In the genomic region with DNA sequence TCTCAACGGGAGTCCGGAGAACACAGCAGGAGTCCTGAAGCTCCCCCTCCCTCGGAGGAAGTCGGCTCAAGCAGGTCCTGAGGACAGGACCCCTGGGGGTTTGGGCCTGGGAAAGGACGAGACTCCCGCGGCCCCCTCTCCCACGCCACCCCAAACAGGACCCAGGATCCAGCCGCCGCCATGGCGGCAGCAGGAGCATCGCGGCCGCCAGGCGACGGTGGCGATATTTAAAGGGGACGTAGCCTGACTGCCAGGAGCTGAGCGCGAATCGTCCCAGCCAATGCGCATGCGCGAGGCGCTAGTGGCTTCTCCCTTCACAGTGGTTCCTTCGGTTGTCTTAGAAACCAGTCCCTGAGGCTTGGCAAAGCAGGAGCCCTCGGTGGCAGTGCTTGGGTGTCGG, we compare ENCODE assay signal across 8 cellular contexts.
A peak's percentile ranks its signal among the peaks of the same experiment; 100 is the strongest.
DNase-seq lines count a peak whose midpoint lies in the region; ATAC-seq, FAIRE-seq and TF ChIP-seq lines count a peak whose summit lies in the region.
"Not testable (repeated sequence)": the region's sequence is repeated elsewhere in the genome, so short reads cannot be mapped to it uniquely, and the experiment has no call there.

No MANE protein-coding gene starts in this region.

- not testable (repeated sequence) for H3K4me3 Mint-ChIP-seq in astrocyte (ENCODE audit: unreplicated experiment); glutamatergic neuron (ENCODE audit: unreplicated experiment)
- peak overlapping the region in 7 of 10 donors; percentile 22 to 69 (median 55) for H3K4me3 Mint-ChIP-seq in naive thymus-derived CD8-positive, alpha-beta T cell

- H3K4me3 ChIP-seq in astrocyte (ENCODE audit: insufficient read depth, low read depth, low read length) = peak overlapping the region; percentile 54

- H3K9me3 Mint-ChIP-seq in astrocyte (ENCODE audit: unreplicated experiment) (peaks cover 17% of the 10 kb centered on the region), glutamatergic neuron (ENCODE audit: unreplicated experiment) (peaks cover 28% of the 10 kb centered on the region)
- peaks cover 0 to 47% (median 14%) of the 10 kb centered on the region in 9 donors for H3K9me3 Mint-ChIP-seq in naive thymus-derived CD8-positive, alpha-beta T cell

- DNase-seq in ACHN = peak; percentile 73
- DNase-seq in HS-27A (ENCODE audit: low read depth) = peak; percentile 57
- DNase-seq in astrocyte (ENCODE audit: low read depth) = peak; percentile 61
- DNase-seq in glutamatergic neuron = peak; percentile 82
- peak; percentile 38 to 85 (median 64) for DNase-seq in naive thymus-derived CD8-positive, alpha-beta T cell
- DNase-seq in stimulated activated CD4-positive, alpha-beta T cell treated with anti-CD3 and anti-CD28 coated beads, TNF-alpha, amount 100 ng/mL, for 1 hour (ENCODE audit: low read depth in 3 of 3, low spot score in 1 of 3) = peak; percentile 36 to 55 (median 48)

- ATAC-seq in GM19438 (IDR thresholded peaks at IDR 0.05; ENCODE audit: low read depth, unreplicated experiment) = peak; percentile 75
- peak; percentile 72 to 84 for ATAC-seq in activated CD4-positive, CD25-positive, alpha-beta regulatory T cell treated with anti-CD3 and anti-CD28 coated beads, Interleukin-2, amount 50 U/mL, for 24 hours
- ATAC-seq in naive thymus-derived CD8-positive, alpha-beta T cell = peak; percentile 70 to 88

- H3K9ac ChIP-seq in astrocyte (ENCODE audit: low read length) = peak overlapping the region; percentile 70

- POLR2A ChIA-PET in naive thymus-derived CD8-positive, alpha-beta T cell (lab: Charles Lee) = not testable (repeated sequence)

- in situ Hi-C loops in ACHN (cut with HindIII; ENCODE audit: low pct_ligation_motif_present, low pct_unique_long_range_greater_than_20kb, low sequenced_read_pairs) = not testable (repeated sequence)

- H3K9me3 ChIP-seq in astrocyte (ENCODE audit: insufficient read depth, low read depth, low read length) = not testable (repeated sequence)

- not testable (repeated sequence) for H3K36me3 Mint-ChIP-seq in astrocyte (ENCODE audit: low read depth, unreplicated experiment)
- H3K36me3 Mint-ChIP-seq in glutamatergic neuron (ENCODE audit: unreplicated experiment) = peaks cover 20% of the 10 kb centered on the region
- H3K36me3 Mint-ChIP-seq in naive thymus-derived CD8-positive, alpha-beta T cell = peaks cover 0 to 16% (median 2%) of the 10 kb centered on the region in 3 donors

- not testable (repeated sequence) for H3K27ac Mint-ChIP-seq in astrocyte (ENCODE audit: unreplicated experiment); glutamatergic neuron (ENCODE audit: unreplicated experiment)
- H3K27ac Mint-ChIP-seq in naive thymus-derived CD8-positive, alpha-beta T cell = peak overlapping the region in 1 of 10 donors; percentile 59

- not testable (repeated sequence) for H3K27me3 Mint-ChIP-seq in astrocyte (ENCODE audit: low read depth, unreplicated experiment); naive thymus-derived CD8-positive, alpha-beta T cell
- peaks cover 21% of the 10 kb centered on the region for H3K27me3 Mint-ChIP-seq in glutamatergic neuron (ENCODE audit: unreplicated experiment)

- not testable (repeated sequence) for H3K4me1 Mint-ChIP-seq in astrocyte (ENCODE audit: low read depth, unreplicated experiment); glutamatergic neuron (ENCODE audit: low read depth, unreplicated experiment); naive thymus-derived CD8-positive, alpha-beta T cell

- FAIRE-seq in astrocyte (lab: Jason Lieb, UNC) = not testable (repeated sequence)

- H2AFZ ChIP-seq in astrocyte (ENCODE audit: low read depth, low read length) = peak overlapping the region; percentile 41

- TF ChIP-seq CTCF in astrocyte (IDR thresholded peaks at IDR 0.05; ENCODE audit: insufficient read depth, low read depth, low read length); glutamatergic neuron (IDR thresholded peaks at IDR 0.05; ENCODE audit: partially characterized antibody, unreplicated experiment): not testable (repeated sequence)

- not testable (repeated sequence) for H3K36me3 ChIP-seq in astrocyte (ENCODE audit: insufficient read depth, low read length)

- H3K27me3 ChIP-seq in astrocyte (ENCODE audit: insufficient read depth, low read length) = not testable (repeated sequence)

- H4K20me1 ChIP-seq in astrocyte (ENCODE audit: insufficient read depth, low read length) = not testable (repeated sequence)

- H3K79me2 ChIP-seq in astrocyte (ENCODE audit: insufficient read depth, low read length) = not testable (repeated sequence)

- H3K27ac ChIP-seq in astrocyte (ENCODE audit: low read depth, low read length) = not testable (repeated sequence)

- H3K4me2 ChIP-seq in astrocyte (ENCODE audit: low read length) = peak overlapping the region; percentile 73

- not testable (repeated sequence) for H3K4me1 ChIP-seq in astrocyte (ENCODE audit: insufficient read depth, low read length)
